ENCODE assay signal across 11 cellular contexts in the genomic region with DNA sequence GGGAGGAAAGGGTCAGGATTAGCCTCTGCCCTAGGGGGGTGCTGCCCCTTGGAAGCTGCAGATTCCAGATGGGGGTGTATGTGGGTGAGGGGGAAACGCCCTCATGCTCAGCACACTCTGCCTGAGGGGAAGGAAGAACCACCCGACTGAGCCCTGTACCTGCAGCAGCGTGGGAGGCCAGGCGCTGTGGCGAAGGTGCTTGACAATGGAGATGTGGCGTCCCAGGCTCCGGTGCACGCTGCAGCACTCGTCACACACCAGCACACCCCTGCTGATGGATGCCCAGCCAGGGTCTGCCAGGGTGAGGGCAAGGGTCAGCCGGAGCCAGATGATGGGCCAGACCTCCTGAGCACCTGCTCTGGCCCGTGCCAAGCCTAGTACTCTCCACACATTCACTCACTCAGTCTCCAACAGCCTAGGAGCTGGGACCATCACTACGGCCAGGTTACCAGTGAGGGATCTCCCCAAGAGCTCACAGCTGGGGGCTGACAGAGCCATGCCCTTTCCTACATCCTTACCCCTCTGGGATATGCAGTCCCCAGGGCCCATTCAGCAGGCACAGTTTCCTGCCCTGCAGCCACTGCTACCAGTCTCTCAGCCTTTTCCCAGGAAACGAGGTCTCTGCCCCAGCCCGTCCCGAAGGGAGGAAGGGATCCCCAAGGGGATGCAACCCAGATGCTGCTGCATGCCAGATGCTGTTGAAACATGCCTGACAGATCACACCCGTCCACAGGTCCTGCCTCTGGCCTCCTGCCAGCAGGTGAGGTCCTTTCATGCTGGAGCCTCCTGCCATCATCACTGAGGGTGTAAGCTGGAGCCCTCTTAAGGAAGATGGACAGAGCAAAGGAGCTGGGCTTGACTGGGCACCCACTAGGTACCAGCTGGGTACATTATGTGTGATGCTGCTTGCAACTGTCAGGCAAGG. TPM values are rescaled to one million over a fixed set of nuclear protein-coding genes. Genes with fewer than 3 reads are reported as not detected.
A peak's percentile ranks its signal among the peaks of the same experiment; 100 is the strongest.
DNase-seq lines count a peak whose midpoint lies in the region; ATAC-seq and TF ChIP-seq lines count a peak whose summit lies in the region.
"Had no signal": no experiment of that assay in that cellular context is flagged by ENCODE, and none has a peak within 500 bp of the region (broad histone marks: within the 10 kb centered on the region; RNA-seq: fewer than 3 reads in every experiment).

No MANE protein-coding gene starts in this region.

- H3K9me3 ChIP-seq in heart right ventricle (no peaks in the 10 kb centered on the region), upper lobe of left lung (no peaks in the 10 kb centered on the region)
- H3K9me3 ChIP-seq: Caco-2 had no signal

- DNase-seq in heart right ventricle (peak in 1 of 2 donors; percentile 6), left cardiac atrium (no peak), globus pallidus (ENCODE audit: low spot score) (peak; percentile 27), upper lobe of left lung (no peak), SW 1271 (lab: John Stamatoyannopoulos, UW) (no peak), SK-N-DZ (ENCODE audit: low spot score) (no peak), putamen (ENCODE audit: low spot score) (no peak)
- DNase-seq in activated T-helper 2 cell treated with anti-CD3 and anti-CD28 coated beads, Interferon-gamma antibody, Interleukin-2, Interleukin-4, amounts not matched to agents 10 μg/mL and 5 μg/mL and 100 μg/mL, durations not matched to agents 14 hours and 24 hours and 36 hours (ENCODE audit: low spot score), result no peak
- DNase-seq: Caco-2, NCI-H187 treated with DMSO at 0.1 percent for 48 hours had no signal

- H3K36me3 ChIP-seq in heart right ventricle, result peaks cover 0 to 51% (median 15%) of the 10 kb centered on the region in 9 donors
- peaks cover 0 to 46% (median 20%) of the 10 kb centered on the region in 4 donors for H3K36me3 ChIP-seq in upper lobe of left lung

- TF ChIP-seq CTCF in heart right ventricle (IDR thresholded peaks at IDR 0.05) (no peak), upper lobe of left lung (IDR thresholded peaks at IDR 0.05) (no peak)

- H3K4me1 Mint-ChIP-seq in activated T-helper 2 cell treated with anti-CD3 and anti-CD28 coated beads, Interferon-gamma antibody, Interleukin-2, Interleukin-4, amounts not matched to agents 10 μg/mL and 5 μg/mL and 100 μg/mL, durations not matched to agents 14 hours and 24 hours and 36 hours (ENCODE audit: low read depth), result peaks cover 39% of the 10 kb centered on the region

- intact Hi-C loops in heart right ventricle (cut with DNase I), result loop anchor here in 2 of 10 donors (5.0 kb wide), 2 partner anchors 194 to 509 kb away; no protein-coding TSS in a partner anchor
- intact Hi-C loops in left cardiac atrium (cut with DNase I), result no loop called here
- intact Hi-C loops in activated T-helper 2 cell treated with anti-CD3 and anti-CD28 coated beads, Interferon-gamma antibody, Interleukin-2, Interleukin-4, amounts not matched to agents 10 μg/mL and 5 μg/mL and 100 μg/mL, durations not matched to agents 14 hours and 24 hours and 36 hours (cut with micrococcal nuclease), result loop anchor here (5.0 to 10.0 kb wide), 2 partner anchors 439 to 859 kb away; a partner anchor contains a TSS

- H3K27me3 ChIP-seq in heart right ventricle, result no peaks in the 10 kb centered on the region
- no peaks in the 10 kb centered on the region for H3K27me3 ChIP-seq in upper lobe of left lung
- H3K27me3 ChIP-seq: hepatocyte had no signal

- TF ChIP-seq POLR2A in upper lobe of left lung (IDR thresholded peaks at IDR 0.05), result no peak

- peak overlapping the region in 2 of 10 donors; percentile 88 to 95 for H3K4me3 ChIP-seq in heart right ventricle
- H3K4me3 ChIP-seq in upper lobe of left lung, result no peak overlapping the region
- H3K4me3 ChIP-seq: hepatocyte had no signal

- H3K4me3 Mint-ChIP-seq in activated T-helper 2 cell treated with anti-CD3 and anti-CD28 coated beads, Interferon-gamma antibody, Interleukin-2, Interleukin-4, amounts not matched to agents 10 μg/mL and 5 μg/mL and 100 μg/mL, durations not matched to agents 14 hours and 24 hours and 36 hours (ENCODE audit: low read depth), result no peak overlapping the region

- no peak for TF ChIP-seq EP300 in upper lobe of left lung (IDR thresholded peaks at IDR 0.05)

- no peaks in the 10 kb centered on the region for H3K9me3 Mint-ChIP-seq in activated T-helper 2 cell treated with anti-CD3 and anti-CD28 coated beads, Interferon-gamma antibody, Interleukin-2, Interleukin-4, amounts not matched to agents 10 μg/mL and 5 μg/mL and 100 μg/mL, durations not matched to agents 14 hours and 24 hours and 36 hours

- H3K27me3 Mint-ChIP-seq in activated T-helper 2 cell treated with anti-CD3 and anti-CD28 coated beads, Interferon-gamma antibody, Interleukin-2, Interleukin-4, amounts not matched to agents 10 μg/mL and 5 μg/mL and 100 μg/mL, durations not matched to agents 14 hours and 24 hours and 36 hours (ENCODE audit: low read depth), result no peaks in the 10 kb centered on the region

- H3K36me3 Mint-ChIP-seq in activated T-helper 2 cell treated with anti-CD3 and anti-CD28 coated beads, Interferon-gamma antibody, Interleukin-2, Interleukin-4, amounts not matched to agents 10 μg/mL and 5 μg/mL and 100 μg/mL, durations not matched to agents 14 hours and 24 hours and 36 hours (ENCODE audit: low read depth), result peaks cover 28% of the 10 kb centered on the region

- peak overlapping the region in 9 of 10 donors; percentile 77 to 96 (median 91) for H3K27ac ChIP-seq in heart right ventricle
- peak overlapping the region; percentile 84 to 92 (median 89) for H3K27ac ChIP-seq in upper lobe of left lung
- H3K27ac ChIP-seq: hepatocyte had no signal

- ATAC-seq in heart right ventricle (no peak), left cardiac atrium (no peak), upper lobe of left lung (ENCODE audit: low FRiP score in 2 of 2) (no peak)

- H3K4me1 ChIP-seq in heart right ventricle (peaks cover 10 to 82% (median 56%) of the 10 kb centered on the region in 9 donors), upper lobe of left lung (peaks cover 36 to 57% (median 50%) of the 10 kb centered on the region in 4 donors)

- H3K27ac Mint-ChIP-seq in activated T-helper 2 cell treated with anti-CD3 and anti-CD28 coated beads, Interferon-gamma antibody, Interleukin-2, Interleukin-4, amounts not matched to agents 10 μg/mL and 5 μg/mL and 100 μg/mL, durations not matched to agents 14 hours and 24 hours and 36 hours, result peak overlapping the region; percentile 42

- WGBS in heart right ventricle, 2 donors, result 81 to 86% methylated on average over 16 of the region's 16 CpGs
- 82 to 91% methylated on average over 11 to 16 of the region's 16 CpGs for WGBS in upper lobe of left lung, 2 donors

RNA-seq across cellular contexts. Expression of a gene that starts 5.9 kb away (rescaled TPM):
- 10 to 100 TPM; 20.6 to 34.7 (median 28.1) TPM for total RNA-seq in heart right ventricle
- polyA plus RNA-seq in heart right ventricle, result 10 to 100 TPM; 31.6 to 35.4 TPM
- total RNA-seq in left cardiac atrium, result 10 to 100 TPM; 30.8 to 44.0 TPM
- 67.3 and 72.4 TPM in 2 replicates for total RNA-seq in activated T-helper 2 cell treated with anti-CD3 and anti-CD28 coated beads, Interferon-gamma antibody, Interleukin-2, Interleukin-4, amounts not matched to agents 10 μg/mL and 5 μg/mL and 100 μg/mL, durations not matched to agents 14 hours and 24 hours and 36 hours
- total RNA-seq in upper lobe of left lung, result 10 to 100 TPM; 34.6 to 88.4 (median 45.5) TPM
- polyA plus RNA-seq in SK-N-DZ (2014; cell fraction: cytosol; rRNA removed), result 61.7 and 67.9 TPM in 2 replicates
- 87.2 and 119 TPM in 2 replicates for polyA plus RNA-seq in SK-N-DZ (2014; cell fraction: nucleus; rRNA removed)

RNA-seq across cellular contexts. Expression of a gene that starts 9.3 kb away (rescaled TPM):
- 1 to 10 TPM; 2.5 to 9.1 (median 5.5) TPM for total RNA-seq in heart right ventricle
- polyA plus RNA-seq in heart right ventricle, result 1 to 10 TPM; 6.2 to 9.7 TPM
- total RNA-seq in left cardiac atrium, result 10 to 100 TPM in 1 of 2 donors, 1 to 10 TPM in 1; 8.1 to 10.5 TPM
- total RNA-seq in activated T-helper 2 cell treated with anti-CD3 and anti-CD28 coated beads, Interferon-gamma antibody, Interleukin-2, Interleukin-4, amounts not matched to agents 10 μg/mL and 5 μg/mL and 100 μg/mL, durations not matched to agents 14 hours and 24 hours and 36 hours, result 34.1 and 41.6 TPM in 2 replicates
- 10 to 100 TPM in 1 of 6 donors, 1 to 10 TPM in 5; 1.5 to 24.1 (median 3.9) TPM for total RNA-seq in upper lobe of left lung
- 116 and 120 TPM in 2 replicates for polyA plus RNA-seq in SK-N-DZ (2014; cell fraction: cytosol; rRNA removed)
- polyA plus RNA-seq in SK-N-DZ (2014; cell fraction: nucleus; rRNA removed), result 565 and 650 TPM in 2 replicates

RNA-seq across cellular contexts. Expression of a gene that starts 15.1 kb away (rescaled TPM):
- total RNA-seq in heart right ventricle (10 to 100 TPM; 24.0 to 41.6 (median 30.2) TPM), left cardiac atrium (10 to 100 TPM; 42.0 to 48.8 TPM), upper lobe of left lung (100 to 1,000 TPM in 2 of 6 donors, 10 to 100 TPM in 4; 57.3 to 178 (median 75.4) TPM)
- polyA plus RNA-seq in heart right ventricle, result 100 to 1,000 TPM in 1 of 2 donors, 10 to 100 TPM in 1; 92.8 to 106 TPM
- 78.2 and 84.8 TPM in 2 replicates for total RNA-seq in activated T-helper 2 cell treated with anti-CD3 and anti-CD28 coated beads, Interferon-gamma antibody, Interleukin-2, Interleukin-4, amounts not matched to agents 10 μg/mL and 5 μg/mL and 100 μg/mL, durations not matched to agents 14 hours and 24 hours and 36 hours
- polyA plus RNA-seq in SK-N-DZ (2014; cell fraction: cytosol; rRNA removed), result 111 and 124 TPM in 2 replicates
- 452 and 459 TPM in 2 replicates for polyA plus RNA-seq in SK-N-DZ (2014; cell fraction: nucleus; rRNA removed)

RNA-seq across cellular contexts. Expression of a gene that starts 16.7 kb away (rescaled TPM):
- 1 to 10 TPM; 4.4 to 9.0 (median 5.6) TPM for total RNA-seq in heart right ventricle
- polyA plus RNA-seq in heart right ventricle, result 1 to 10 TPM; 3.5 to 5.7 TPM
- total RNA-seq in left cardiac atrium, result 10 to 100 TPM in 1 of 2 donors, 1 to 10 TPM in 1; 8.3 to 11.6 TPM
- 19.5 and 20.2 TPM in 2 replicates for total RNA-seq in activated T-helper 2 cell treated with anti-CD3 and anti-CD28 coated beads, Interferon-gamma antibody, Interleukin-2, Interleukin-4, amounts not matched to agents 10 μg/mL and 5 μg/mL and 100 μg/mL, durations not matched to agents 14 hours and 24 hours and 36 hours
- total RNA-seq in upper lobe of left lung, result 10 to 100 TPM; 12.8 to 17.8 (median 14.9) TPM
- 8.3 and 9.6 TPM in 2 replicates for polyA plus RNA-seq in SK-N-DZ (2014; cell fraction: cytosol; rRNA removed)
- polyA plus RNA-seq in SK-N-DZ (2014; cell fraction: nucleus; rRNA removed), result 3.5 and 6.9 TPM in 2 replicates

RNA-seq across cellular contexts. Expression of a gene that starts 39.1 kb away (rescaled TPM):
- 100 to 1,000 TPM in 4 of 10 donors, 10 to 100 TPM in 6; 72.0 to 110 (median 90.9) TPM for total RNA-seq in heart right ventricle
- 100 to 1,000 TPM in 1 of 2 donors, 10 to 100 TPM in 1; 53.2 to 262 TPM for polyA plus RNA-seq in heart right ventricle
- 10 to 100 TPM; 67.0 to 82.1 TPM for total RNA-seq in left cardiac atrium
- 3.1 and 3.8 TPM in 2 replicates for total RNA-seq in activated T-helper 2 cell treated with anti-CD3 and anti-CD28 coated beads, Interferon-gamma antibody, Interleukin-2, Interleukin-4, amounts not matched to agents 10 μg/mL and 5 μg/mL and 100 μg/mL, durations not matched to agents 14 hours and 24 hours and 36 hours
- total RNA-seq in upper lobe of left lung, result 100 to 1,000 TPM in 1 of 6 donors, 10 to 100 TPM in 3, 1 to 10 TPM in 2; 7.3 to 137 (median 12.2) TPM
- polyA plus RNA-seq in SK-N-DZ (2014; cell fraction: cytosol; rRNA removed), result 7.0 and 10.3 TPM in 2 replicates
- polyA plus RNA-seq in SK-N-DZ (2014; cell fraction: nucleus; rRNA removed), result 186 and 308 TPM in 2 replicates
